Comparison of ENCODE assay signal across 8 cellular contexts in genomic region chr4:139556735-139557505, GRCh38. TPM values are rescaled to one million over a fixed set of nuclear protein-coding genes. Genes with fewer than 3 reads are reported as not detected.
DNase-seq lines count a peak whose midpoint lies in the region; ATAC-seq, FAIRE-seq and TF ChIP-seq lines count a peak whose summit lies in the region.

No MANE protein-coding gene starts in this region.

- WGBS in lung, 2 donors, result 0 to 1% methylated on average over 52 to 56 of the region's 56 CpGs

- no peaks in the 10 kb centered on the region for H3K9me3 ChIP-seq in lung (ENCODE audit: control insufficient read depth in 2 of 2, insufficient read depth in 1 of 2, low read length in 1 of 2)

- H3K27me3 ChIP-seq in lung (ENCODE audit: control insufficient read depth, insufficient read depth), result no peaks in the 10 kb centered on the region

- peak; percentile 18 for DNase-seq in NCI-H460 (ENCODE audit: extremely low read depth, low read depth)
- DNase-seq in activated CD4-positive, alpha-beta T cell treated with anti-CD3 and anti-CD28 coated beads for 48 hours, result peak; percentile 73
- peak; percentile 77 for DNase-seq in lung (ENCODE audit: low spot score)
- peak; percentile 26 to 37 (median 36) for DNase-seq in stimulated activated CD4-positive, alpha-beta T cell treated with anti-CD3 and anti-CD28 coated beads, TNF-alpha, amount 100 ng/mL, for 4 hours (ENCODE audit: low read depth in 3 of 3)
- no peak for DNase-seq in D721Med (ENCODE audit: insufficient read length, low spot score)

- peaks cover 24% of the 10 kb centered on the region for H3K36me3 Mint-ChIP-seq in dendritic cell treated with granulocyte-macrophage colony-stimulating factor and Interleukin-4, amounts not matched to agents 40 ng/mL and 50 ng/mL, for 4 days (ENCODE audit: low read depth)

- ATAC-seq in HG03342 (IDR thresholded peaks at IDR 0.05; ENCODE audit: unreplicated experiment), result peak; percentile 21
- peak; percentile 10 for ATAC-seq in lung (ENCODE audit: insufficient read depth, low FRiP score)

- peak overlapping the region; percentile 91 for H3K4me3 ChIP-seq in GM12875 (ENCODE audit: low read depth, low read length)
- H3K4me3 ChIP-seq in lung, result peak overlapping the region; percentile 81

- H3K36me3 ChIP-seq in lung (ENCODE audit: control insufficient read depth in 2 of 2, insufficient read depth in 2 of 2, low read length in 2 of 2), result no peaks in the 10 kb centered on the region

- intact Hi-C loops in dendritic cell treated with granulocyte-macrophage colony-stimulating factor and Interleukin-4, amounts not matched to agents 40 ng/mL and 50 ng/mL, for 4 days (cut with micrococcal nuclease), result loop anchor here (10.0 kb wide), 2 partner anchors 102 to 598 kb away; partner anchors contain the start of genes MAML3 and RAB33B

- H3K9me3 Mint-ChIP-seq in dendritic cell treated with granulocyte-macrophage colony-stimulating factor and Interleukin-4, amounts not matched to agents 40 ng/mL and 50 ng/mL, for 4 days, result no peaks in the 10 kb centered on the region

- peaks cover 60% of the 10 kb centered on the region for H3K4me1 Mint-ChIP-seq in dendritic cell treated with granulocyte-macrophage colony-stimulating factor and Interleukin-4, amounts not matched to agents 40 ng/mL and 50 ng/mL, for 4 days (ENCODE audit: low read depth)

- H3K27me3 Mint-ChIP-seq in dendritic cell treated with granulocyte-macrophage colony-stimulating factor and Interleukin-4, amounts not matched to agents 40 ng/mL and 50 ng/mL, for 4 days, result peaks cover 7% of the 10 kb centered on the region

- TF ChIP-seq CTCF in GM12875 (IDR thresholded peaks at IDR 0.05; ENCODE audit: borderline replicate concordance, insufficient read depth, low read depth, low read length) (no peak), lung (IDR thresholded peaks at IDR 0.05; ENCODE audit: control extremely low read depth, extremely low read depth) (no peak), D721Med (IDR thresholded peaks at IDR 0.05; ENCODE audit: insufficient read depth, missing control alignments) (no peak)

- FAIRE-seq in D721Med (lab: Jason Lieb, UNC), result no peak

- H3K4me1 ChIP-seq in lung (ENCODE audit: control insufficient read depth in 2 of 2, insufficient read depth in 2 of 2, low read length in 2 of 2), result peaks cover 10 to 18% of the 10 kb centered on the region in 2 donors

- peak overlapping the region; percentile 97 for H3K27ac Mint-ChIP-seq in dendritic cell treated with granulocyte-macrophage colony-stimulating factor and Interleukin-4, amounts not matched to agents 40 ng/mL and 50 ng/mL, for 4 days

- H3K27ac ChIP-seq in lung (ENCODE audit: low read depth in 1 of 2, low read length in 1 of 2), result peak overlapping the region; percentile 95 to 97

- peak overlapping the region; percentile 95 for H3K4me3 Mint-ChIP-seq in dendritic cell treated with granulocyte-macrophage colony-stimulating factor and Interleukin-4, amounts not matched to agents 40 ng/mL and 50 ng/mL, for 4 days

RNA-seq across cellular contexts. Expression of gene SETD7, which starts 0.9 kb away (rescaled TPM):
- 50.8 and 58.7 TPM in 2 replicates for total RNA-seq in NCI-H460 (2014; rRNA removed; shearing (Covaris generic))
- polyA plus RNA-seq in NCI-H460 (2014; cell fraction: nucleus; rRNA removed), result 28.8 and 41.0 TPM in 2 replicates
- 10 to 100 TPM; 34.2 to 35.7 TPM for total RNA-seq in lung
- 10 to 100 TPM in 1 of 2 donors, 1 to 10 TPM in 1; 8.9 to 15.5 TPM for polyA plus RNA-seq in lung
